In the genomic region with DNA sequence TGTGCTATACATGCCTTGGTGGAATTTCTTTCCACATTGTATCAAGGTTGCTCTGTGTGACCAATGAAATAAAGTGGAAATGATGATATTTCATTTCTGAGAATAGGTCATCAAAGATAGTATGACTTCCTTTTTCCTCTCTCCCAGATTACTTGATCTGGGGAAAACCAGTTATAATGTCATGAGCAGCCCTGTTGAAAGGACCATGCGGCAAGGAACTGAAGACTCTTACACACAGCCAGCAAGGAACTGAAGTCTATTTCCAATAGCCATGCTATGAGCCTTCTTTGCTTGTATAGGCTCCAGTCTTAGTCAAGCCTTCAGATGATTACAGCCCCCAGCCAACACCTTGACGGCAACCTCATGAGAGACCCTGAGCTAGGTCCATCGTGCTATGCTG, we compare ENCODE assay signal across 25 cellular contexts. TPM values are rescaled to one million over a fixed set of nuclear protein-coding genes. Genes with fewer than 3 reads are reported as not detected.
DNase-seq lines count a peak whose midpoint lies in the region; ATAC-seq and TF ChIP-seq lines count a peak whose summit lies in the region.
"Had no signal": no experiment of that assay in that cellular context is flagged by ENCODE, and none has a peak within 500 bp of the region (broad histone marks: within the 10 kb centered on the region; RNA-seq: fewer than 3 reads in every experiment).

No MANE protein-coding gene starts in this region.

- peaks cover 49% of the 10 kb centered on the region for H3K4me1 Mint-ChIP-seq in activated T-cell treated with anti-CD3 and anti-CD28 coated beads, Interleukin-2, amount 50 U/mL, for 24 hours (ENCODE audit: low read depth)
- peaks cover 22% of the 10 kb centered on the region for H3K4me1 Mint-ChIP-seq in activated T-cell treated with anti-CD3 and anti-CD28 coated beads, Interleukin-2, amount 50 U/mL, for 4 hours (ENCODE audit: low read depth)
- peaks cover 23% of the 10 kb centered on the region for H3K4me1 Mint-ChIP-seq in activated T-helper 1 cell treated with anti-CD3 and anti-CD28 coated beads, Interleukin-12 subunit alpha, Interleukin-12 subunit beta, Interleukin-2, Interleukin-4 antibody, amounts not matched to agents 30 ng/mL and 10 ng/mL and 1 ng/mL, durations not matched to agents 14 hours and 24 hours and 36 hours (ENCODE audit: low read depth)
- H3K4me1 Mint-ChIP-seq in activated naive CD8-positive, alpha-beta T cell treated with anti-CD3 and anti-CD28 coated beads, Interleukin-2, amount 50 U/mL, for 24 hours: peaks cover 58% of the 10 kb centered on the region

- no peak for TF ChIP-seq POLR2A in GM18505 (IDR thresholded peaks at IDR 0.05; ENCODE audit: borderline replicate concordance, extremely low read depth, insufficient read depth, insufficient read length)

- DNase-seq in activated T-cell treated with anti-CD3 and anti-CD28 coated beads, Interleukin-2, amount 50 U/mL, for 24 hours: no peak
- DNase-seq in activated T-cell treated with anti-CD3 and anti-CD28 coated beads, Interleukin-2, amount 50 U/mL, for 4 hours: no peak
- DNase-seq in activated T-helper 1 cell treated with anti-CD3 and anti-CD28 coated beads, Interleukin-12 subunit alpha, Interleukin-12 subunit beta, Interleukin-2, Interleukin-4 antibody, amounts not matched to agents 30 ng/mL and 10 ng/mL and 1 ng/mL, durations not matched to agents 14 hours and 24 hours and 36 hours (ENCODE audit: low spot score): no peak
- no peak for DNase-seq in activated naive CD8-positive, alpha-beta T cell treated with anti-CD3 and anti-CD28 coated beads, Interleukin-2, amount 50 U/mL, for 24 hours
- DNase-seq in DMS79 treated with DMSO at 0.1 percent for 48 hours (lab: John Stamatoyannopoulos, UW): no peak
- DNase-seq: AML-193; CD8-positive, alpha-beta T cell; DMS 273 treated with DMSO at 0.1 percent for 48 hours; DMS79; NCI-H1048; NCI-H1417 treated with DMSO at 0.1 percent for 48 hours; NCI-H1694 treated with DMSO at 0.1 percent for 48 hours; NCI-H2081; NCI-H2227 treated with DMSO at 0.1 percent for 48 hours; NCI-H526 treated with DMSO at 0.1 percent for 48 hours; PC-9; SJCRH30 had no signal

- intact Hi-C loops in activated T-helper 1 cell treated with anti-CD3 and anti-CD28 coated beads, Interleukin-12 subunit alpha, Interleukin-12 subunit beta, Interleukin-2, Interleukin-4 antibody, amounts not matched to agents 30 ng/mL and 10 ng/mL and 1 ng/mL, durations not matched to agents 14 hours and 24 hours and 36 hours (cut with micrococcal nuclease): no loop called here

- no peaks in the 10 kb centered on the region for H3K27me3 Mint-ChIP-seq in activated T-cell treated with anti-CD3 and anti-CD28 coated beads, Interleukin-2, amount 50 U/mL, for 24 hours
- H3K27me3 Mint-ChIP-seq in activated T-cell treated with anti-CD3 and anti-CD28 coated beads, Interleukin-2, amount 50 U/mL, for 4 hours (ENCODE audit: low read depth): no peaks in the 10 kb centered on the region
- H3K27me3 Mint-ChIP-seq in activated T-helper 1 cell treated with anti-CD3 and anti-CD28 coated beads, Interleukin-12 subunit alpha, Interleukin-12 subunit beta, Interleukin-2, Interleukin-4 antibody, amounts not matched to agents 30 ng/mL and 10 ng/mL and 1 ng/mL, durations not matched to agents 14 hours and 24 hours and 36 hours (ENCODE audit: insufficient read depth): peaks cover 15% of the 10 kb centered on the region
- H3K27me3 Mint-ChIP-seq in activated naive CD8-positive, alpha-beta T cell treated with anti-CD3 and anti-CD28 coated beads, Interleukin-2, amount 50 U/mL, for 24 hours: no peaks in the 10 kb centered on the region

- peaks cover 17% of the 10 kb centered on the region for H3K36me3 Mint-ChIP-seq in activated T-cell treated with anti-CD3 and anti-CD28 coated beads, Interleukin-2, amount 50 U/mL, for 24 hours (ENCODE audit: low read depth)
- peaks cover 4% of the 10 kb centered on the region for H3K36me3 Mint-ChIP-seq in activated T-cell treated with anti-CD3 and anti-CD28 coated beads, Interleukin-2, amount 50 U/mL, for 4 hours (ENCODE audit: insufficient read depth)
- H3K36me3 Mint-ChIP-seq in activated T-helper 1 cell treated with anti-CD3 and anti-CD28 coated beads, Interleukin-12 subunit alpha, Interleukin-12 subunit beta, Interleukin-2, Interleukin-4 antibody, amounts not matched to agents 30 ng/mL and 10 ng/mL and 1 ng/mL, durations not matched to agents 14 hours and 24 hours and 36 hours (ENCODE audit: low read depth): peaks cover 9% of the 10 kb centered on the region
- peaks cover 34% of the 10 kb centered on the region for H3K36me3 Mint-ChIP-seq in activated naive CD8-positive, alpha-beta T cell treated with anti-CD3 and anti-CD28 coated beads, Interleukin-2, amount 50 U/mL, for 24 hours (ENCODE audit: low read depth)

- H3K27ac Mint-ChIP-seq in activated T-cell treated with anti-CD3 and anti-CD28 coated beads, Interleukin-2, amount 50 U/mL, for 24 hours: peak overlapping the region; percentile 89
- peak overlapping the region; percentile 74 for H3K27ac Mint-ChIP-seq in activated T-helper 1 cell treated with anti-CD3 and anti-CD28 coated beads, Interleukin-12 subunit alpha, Interleukin-12 subunit beta, Interleukin-2, Interleukin-4 antibody, amounts not matched to agents 30 ng/mL and 10 ng/mL and 1 ng/mL, durations not matched to agents 14 hours and 24 hours and 36 hours
- peak overlapping the region; percentile 90 for H3K27ac Mint-ChIP-seq in activated naive CD8-positive, alpha-beta T cell treated with anti-CD3 and anti-CD28 coated beads, Interleukin-2, amount 50 U/mL, for 24 hours

- ATAC-seq in activated T-cell treated with anti-CD3 and anti-CD28 coated beads, Interleukin-2, amount 50 U/mL, for 4 hours: no peak
- ATAC-seq in activated naive CD8-positive, alpha-beta T cell treated with anti-CD3 and anti-CD28 coated beads, Interleukin-2, amount 50 U/mL, for 24 hours: peak; percentile 65
- ATAC-seq in GM18909 (IDR thresholded peaks at IDR 0.05; ENCODE audit: poor library complexity, unreplicated experiment) (no peak), GM18505 (IDR thresholded peaks at IDR 0.05; ENCODE audit: unreplicated experiment) (no peak)
- ATAC-seq: A549; CD8-positive, alpha-beta T cell; Right ventricle myocardium inferior; SK-N-SH treated with all-trans-retinoic acid at 6 μM for 48 hours had no signal

- H3K9me3 Mint-ChIP-seq in activated T-cell treated with anti-CD3 and anti-CD28 coated beads, Interleukin-2, amount 50 U/mL, for 24 hours: peaks cover 21% of the 10 kb centered on the region
- no peaks in the 10 kb centered on the region for H3K9me3 Mint-ChIP-seq in activated T-cell treated with anti-CD3 and anti-CD28 coated beads, Interleukin-2, amount 50 U/mL, for 4 hours
- H3K9me3 Mint-ChIP-seq in activated T-helper 1 cell treated with anti-CD3 and anti-CD28 coated beads, Interleukin-12 subunit alpha, Interleukin-12 subunit beta, Interleukin-2, Interleukin-4 antibody, amounts not matched to agents 30 ng/mL and 10 ng/mL and 1 ng/mL, durations not matched to agents 14 hours and 24 hours and 36 hours: peaks cover 21% of the 10 kb centered on the region
- H3K9me3 Mint-ChIP-seq in activated naive CD8-positive, alpha-beta T cell treated with anti-CD3 and anti-CD28 coated beads, Interleukin-2, amount 50 U/mL, for 24 hours: peaks cover 26% of the 10 kb centered on the region

- H3K4me3 Mint-ChIP-seq in activated T-cell treated with anti-CD3 and anti-CD28 coated beads, Interleukin-2, amount 50 U/mL, for 24 hours: no peak overlapping the region
- H3K4me3 Mint-ChIP-seq in activated T-cell treated with anti-CD3 and anti-CD28 coated beads, Interleukin-2, amount 50 U/mL, for 4 hours: no peak overlapping the region
- no peak overlapping the region for H3K4me3 Mint-ChIP-seq in activated T-helper 1 cell treated with anti-CD3 and anti-CD28 coated beads, Interleukin-12 subunit alpha, Interleukin-12 subunit beta, Interleukin-2, Interleukin-4 antibody, amounts not matched to agents 30 ng/mL and 10 ng/mL and 1 ng/mL, durations not matched to agents 14 hours and 24 hours and 36 hours
- H3K4me3 Mint-ChIP-seq in activated naive CD8-positive, alpha-beta T cell treated with anti-CD3 and anti-CD28 coated beads, Interleukin-2, amount 50 U/mL, for 24 hours: peak overlapping the region; percentile 34
- H3K4me3 Mint-ChIP-seq: CD8-positive, alpha-beta T cell had no signal

RNA-seq across cellular contexts. Expression of a gene that starts 11.7 kb away (rescaled TPM):
- total RNA-seq in activated T-cell treated with anti-CD3 and anti-CD28 coated beads, Interleukin-2, amount 50 U/mL, for 4 hours: 10 to 100 TPM in 1 of 3 donors, 1 to 10 TPM in 2; 6.9 to 17.7 (median 7.2) TPM
- total RNA-seq in activated T-helper 1 cell treated with anti-CD3 and anti-CD28 coated beads, Interleukin-12 subunit alpha, Interleukin-12 subunit beta, Interleukin-2, Interleukin-4 antibody, amounts not matched to agents 30 ng/mL and 10 ng/mL and 1 ng/mL, durations not matched to agents 14 hours and 24 hours and 36 hours: 2.5 and 2.7 TPM in 2 replicates
- total RNA-seq: HT-29, NCI-H460, RPMI7951 had no signal
